ENCODE assay signal across 8 cellular contexts in the genomic region with DNA sequence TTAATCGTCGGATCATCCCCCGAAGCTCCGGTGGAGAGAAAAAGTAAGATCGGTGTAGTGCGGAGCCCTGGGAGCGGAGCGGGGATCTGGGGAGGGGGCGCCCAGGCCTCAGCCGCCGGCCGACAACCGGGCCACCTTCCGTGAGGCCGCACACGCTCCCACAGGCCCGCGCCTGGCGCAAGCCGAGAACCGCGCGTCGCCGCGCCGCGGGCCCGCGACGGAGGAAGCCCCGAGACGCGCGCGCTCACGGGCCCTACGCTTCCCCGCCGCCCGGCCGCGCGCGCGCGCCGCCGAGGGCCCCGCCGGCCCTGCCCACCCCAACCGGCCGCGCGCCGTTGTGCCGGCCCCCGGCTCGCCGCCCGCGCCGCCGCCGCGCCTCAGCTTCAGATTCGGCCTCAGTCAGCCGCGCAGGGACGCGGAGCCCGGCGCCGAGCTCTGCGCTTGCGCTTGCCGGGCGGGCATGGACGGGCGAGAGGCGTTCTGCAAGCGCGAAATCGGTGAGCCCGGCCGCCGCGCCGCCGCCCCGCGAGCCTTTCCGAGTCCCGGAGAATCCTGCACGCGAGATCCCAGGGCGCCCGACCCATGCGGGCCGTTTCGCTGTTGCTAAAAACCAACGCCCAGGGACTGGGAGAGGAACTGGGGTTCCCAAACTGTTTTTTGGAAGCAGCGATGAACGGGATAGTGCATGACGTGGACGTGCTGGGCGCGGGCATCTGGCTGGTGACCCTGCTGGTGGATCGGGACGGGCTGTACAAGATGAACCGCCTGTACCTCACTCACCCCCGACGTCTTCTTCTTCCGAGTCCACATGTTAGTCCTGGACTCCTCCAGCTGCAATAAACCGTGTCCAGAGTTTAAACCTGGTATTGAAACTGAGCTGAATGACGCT. TPM values are rescaled to one million over a fixed set of nuclear protein-coding genes. Genes with fewer than 3 reads are reported as not detected.
A peak's percentile ranks its signal among the peaks of the same experiment; 100 is the strongest.
DNase-seq lines count a peak whose midpoint lies in the region; ATAC-seq lines count a peak whose summit lies in the region.

No MANE protein-coding gene starts in this region.

- peak overlapping the region; percentile 79 for H4K8ac ChIP-seq in mesenchymal stem cell (ENCODE audit: low read length)

- peak overlapping the region; percentile 96 for H2AFZ ChIP-seq in mesenchymal stem cell (ENCODE audit: low read depth, low read length)

- peaks cover 89% of the 10 kb centered on the region for H3K27me3 Mint-ChIP-seq in CD4-positive, CD25-positive, alpha-beta regulatory T cell

- no peaks in the 10 kb centered on the region for H3K9me3 Mint-ChIP-seq in CD4-positive, CD25-positive, alpha-beta regulatory T cell

- peak overlapping the region; percentile 86 for H2BK15ac ChIP-seq in mesenchymal stem cell (ENCODE audit: low read depth, poor library complexity, severe bottlenecking)

- H3K4me3 ChIP-seq in CD4-positive, CD25-positive, alpha-beta regulatory T cell (ENCODE audit: low read depth, low read length) = peak overlapping the region; percentile 86
- H3K4me3 ChIP-seq in effector memory CD4-positive, alpha-beta T cell (ENCODE audit: insufficient read depth, low read depth, low read length, poor library complexity, severe bottlenecking) = peak overlapping the region; percentile 86
- H3K4me3 ChIP-seq in mesenchymal stem cell (ENCODE audit: insufficient read depth in 1 of 2, low read depth in 1 of 2, low read length in 2 of 2) = peak overlapping the region; percentile 76 to 87

- under 1% methylated on average over 115 of the region's 116 CpGs for WGBS in mesenchymal stem cell

- peak overlapping the region; percentile 81 for H2BK120ac ChIP-seq in mesenchymal stem cell (ENCODE audit: low read depth, low read length)

- peaks cover 26% of the 10 kb centered on the region for H3K4me1 ChIP-seq in CD4-positive, CD25-positive, alpha-beta regulatory T cell (ENCODE audit: control insufficient read depth, insufficient read depth, low read length, poor library complexity, severe bottlenecking)
- peaks cover 21% of the 10 kb centered on the region for H3K4me1 ChIP-seq in effector memory CD4-positive, alpha-beta T cell (ENCODE audit: control insufficient read depth, insufficient read depth, low read length, poor library complexity, severe bottlenecking)
- H3K4me1 ChIP-seq in mesenchymal stem cell (ENCODE audit: control insufficient read depth, insufficient read depth, low read depth, low read length) = peaks cover 19% of the 10 kb centered on the region

- H3K27ac ChIP-seq in CD4-positive, CD25-positive, alpha-beta regulatory T cell (ENCODE audit: insufficient read depth, low read length, poor library complexity, severe bottlenecking) = peak overlapping the region; percentile 61
- peak overlapping the region; percentile 68 for H3K27ac ChIP-seq in effector memory CD4-positive, alpha-beta T cell (ENCODE audit: insufficient read depth, low read length, poor library complexity, severe bottlenecking)
- H3K27ac ChIP-seq in mesenchymal stem cell (ENCODE audit: low read length, poor library complexity, severe bottlenecking) = peak overlapping the region; percentile 66

- peak overlapping the region; percentile 76 for H4K91ac ChIP-seq in mesenchymal stem cell (ENCODE audit: low read length)

- peak; percentile 84 to 87 for ATAC-seq in CD4-positive, CD25-positive, alpha-beta regulatory T cell (ENCODE audit: low read depth in 2 of 2)
- ATAC-seq in GM19372 (IDR thresholded peaks at IDR 0.05; ENCODE audit: low read depth, unreplicated experiment) = peak; percentile 85
- ATAC-seq in HG03520 (IDR thresholded peaks at IDR 0.05; ENCODE audit: unreplicated experiment) = peak; percentile 84

- H3K4me3 Mint-ChIP-seq in CD4-positive, CD25-positive, alpha-beta regulatory T cell = peak overlapping the region; percentile 85 to 95 (median 92)

- H3K14ac ChIP-seq in mesenchymal stem cell (ENCODE audit: low read length in 2 of 2) = peak overlapping the region in 1 of 2 experiments; percentile 94

- peak overlapping the region; percentile 66 to 96 for H3K4ac ChIP-seq in mesenchymal stem cell (ENCODE audit: low read depth in 1 of 2, low read length in 2 of 2)

- H3K9me3 ChIP-seq in CD4-positive, CD25-positive, alpha-beta regulatory T cell (ENCODE audit: control insufficient read depth in 2 of 2, low read length in 2 of 2) = no peaks in the 10 kb centered on the region
- H3K9me3 ChIP-seq in effector memory CD4-positive, alpha-beta T cell (ENCODE audit: control insufficient read depth, low read length) = no peaks in the 10 kb centered on the region
- H3K9me3 ChIP-seq in mesenchymal stem cell (ENCODE audit: control insufficient read depth, low read length) = no peaks in the 10 kb centered on the region

- peak overlapping the region; percentile 69 to 95 for H2BK12ac ChIP-seq in mesenchymal stem cell (ENCODE audit: low read length in 2 of 2)

- H3K36me3 ChIP-seq in CD4-positive, CD25-positive, alpha-beta regulatory T cell (ENCODE audit: control insufficient read depth, insufficient read depth, low read length) = no peaks in the 10 kb centered on the region
- no peaks in the 10 kb centered on the region for H3K36me3 ChIP-seq in effector memory CD4-positive, alpha-beta T cell (ENCODE audit: control insufficient read depth, insufficient read depth, low read length)
- no peaks in the 10 kb centered on the region for H3K36me3 ChIP-seq in mesenchymal stem cell (ENCODE audit: control insufficient read depth in 1 of 2, insufficient read depth in 2 of 2, low read depth in 1 of 2, low read length in 2 of 2)

- H3K23ac ChIP-seq in mesenchymal stem cell (ENCODE audit: low read length in 2 of 2) = peak overlapping the region in 1 of 2 experiments; percentile 97

- H3K4me1 Mint-ChIP-seq in CD4-positive, CD25-positive, alpha-beta regulatory T cell = peaks cover 6 to 34% (median 30%) of the 10 kb centered on the region in 4 donors

- peak overlapping the region; percentile 91 for H3K9ac ChIP-seq in mesenchymal stem cell (ENCODE audit: low read length)

- H2AK5ac ChIP-seq in mesenchymal stem cell (ENCODE audit: low read length, severe bottlenecking) = no peak overlapping the region

- peak; percentile 71 to 84 (median 79) for DNase-seq in CD4-positive, CD25-positive, alpha-beta regulatory T cell
- DNase-seq in NCI-H82 (lab: John Stamatoyannopoulos, UW) = peak; percentile 91
- DNase-seq in activated CD8-positive, alpha-beta memory T cell treated with anti-CD3 and anti-CD28 coated beads for 1 hour (ENCODE audit: extremely low read depth in 1 of 2, low read depth in 1 of 2) = peak; percentile 44 to 81
- DNase-seq in effector memory CD4-positive, alpha-beta T cell = peak; percentile 77 to 81 (median 78)
- DNase-seq in mesenchymal stem cell = peak; percentile 93
- DNase-seq in stimulated activated CD8-positive, alpha-beta memory T cell treated with anti-CD3 and anti-CD28 coated beads, Interleukin-12 subunit alpha, Interleukin-12 subunit beta, amount 100 ng/mL, for 1 hour (ENCODE audit: low read depth) = peak; percentile 75

- peak overlapping the region; percentile 58 for H2BK5ac ChIP-seq in mesenchymal stem cell (ENCODE audit: low read depth, low read length, poor library complexity, severe bottlenecking)

- H3K27me3 ChIP-seq in CD4-positive, CD25-positive, alpha-beta regulatory T cell (ENCODE audit: control insufficient read depth, insufficient read depth, low read length) = peaks cover 11% of the 10 kb centered on the region
- H3K27me3 ChIP-seq in effector memory CD4-positive, alpha-beta T cell (replicated peaks; ENCODE audit: control insufficient read depth, insufficient read depth, low read length, poor library complexity, severe bottlenecking) = no peaks in the 10 kb centered on the region
- peaks cover 12 to 14% of the 10 kb centered on the region in 2 experiments for H3K27me3 ChIP-seq in mesenchymal stem cell (ENCODE audit: control insufficient read depth in 1 of 2, insufficient read depth in 1 of 2, low read length in 2 of 2)

- no peaks in the 10 kb centered on the region for H3K36me3 Mint-ChIP-seq in CD4-positive, CD25-positive, alpha-beta regulatory T cell

- H3K79me1 ChIP-seq in mesenchymal stem cell (replicated peaks; ENCODE audit: low read length, poor library complexity, severe bottlenecking) = no peaks in the 10 kb centered on the region

- H3K27ac Mint-ChIP-seq in CD4-positive, CD25-positive, alpha-beta regulatory T cell = peak overlapping the region; percentile 89 to 97 (median 90)

- H3K4me2 ChIP-seq in mesenchymal stem cell (ENCODE audit: low read length, poor library complexity, severe bottlenecking) = peak overlapping the region; percentile 97

- peak overlapping the region; percentile 10 to 95 for H3K18ac ChIP-seq in mesenchymal stem cell (ENCODE audit: low read depth in 1 of 2, low read length in 2 of 2)

RNA-seq across cellular contexts. Expression of a gene that starts 28.0 kb away (rescaled TPM):
- total RNA-seq in CD4-positive, CD25-positive, alpha-beta regulatory T cell = 33.0 TPM
- polyA plus RNA-seq in CD4-positive, CD25-positive, alpha-beta regulatory T cell = 1 to 10 TPM in 2 of 4 donors, under 1 TPM in 2; 0.52 to 1.3 (median 0.99) TPM
- 0.98 TPM for polyA plus RNA-seq in mesenchymal stem cell (2013, experiment 1 of 2)
- polyA plus RNA-seq in mesenchymal stem cell (2013, experiment 2 of 2) = 0.99 TPM

Comparison
In these comparisons a context has a peak if more than half of its experiments do, and no peak if none do; other contexts are left out.
1. Peak in every context shown above with its lines: DNase-seq, ATAC-seq, H3K4me3 ChIP-seq and H3K27ac ChIP-seq.